Comparison of ENCODE assay signal across 10 cellular contexts in the genomic region with DNA sequence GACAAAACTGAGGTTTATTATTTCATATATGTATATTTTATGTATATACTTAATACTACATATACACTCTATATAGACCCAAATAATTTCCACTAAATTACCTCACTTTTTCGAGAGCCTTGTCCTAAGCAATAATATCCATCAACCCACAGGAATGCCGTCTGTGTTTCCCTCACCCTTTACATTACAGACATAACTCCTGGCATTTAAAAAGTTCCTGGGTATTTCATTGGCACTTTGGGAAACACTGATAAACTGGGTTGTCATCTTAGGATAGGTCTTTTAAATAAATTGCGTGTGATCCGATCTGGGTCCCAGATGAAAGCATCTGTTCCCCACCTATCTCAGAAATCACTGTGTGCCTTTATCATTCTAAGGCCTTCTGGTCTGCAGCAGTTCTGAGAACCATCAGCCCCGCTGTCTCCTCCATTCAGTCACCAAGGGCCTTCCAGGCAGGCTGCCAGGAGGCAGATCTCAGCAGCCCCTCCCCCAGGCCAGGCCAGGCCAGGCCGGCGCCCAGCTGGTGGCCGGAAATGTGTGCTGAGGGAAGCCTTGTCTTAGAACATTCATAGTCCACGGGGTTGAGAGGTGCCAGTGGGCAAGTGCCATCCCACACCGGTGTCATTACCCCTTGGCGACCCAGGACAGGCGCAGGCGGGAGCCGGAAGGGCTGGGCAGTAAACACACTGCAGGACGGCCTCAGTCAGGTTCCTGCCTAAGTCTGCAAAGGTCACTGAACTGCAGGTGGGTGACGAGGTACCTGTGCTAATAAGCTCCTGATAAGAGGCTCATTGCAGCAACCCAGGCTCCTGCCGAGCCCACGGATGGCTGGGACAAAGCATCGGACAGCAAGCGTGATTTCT. TPM values are rescaled to one million over a fixed set of nuclear protein-coding genes. Genes with fewer than 3 reads are reported as not detected.
DNase-seq lines count a peak whose midpoint lies in the region; ATAC-seq, FAIRE-seq and TF ChIP-seq lines count a peak whose summit lies in the region.
"Had no signal": no experiment of that assay in that cellular context is flagged by ENCODE, and none has a peak within 500 bp of the region (broad histone marks: within the 10 kb centered on the region; RNA-seq: fewer than 3 reads in every experiment).

No MANE protein-coding gene starts in this region.

- H3K27ac ChIP-seq in HUES6 (ENCODE audit: low read depth, low read length) (peak overlapping the region; percentile 75; the same call in 1 of the 2 replicates), kidney (ENCODE audit: low read depth in 2 of 2, low read length in 2 of 2) (no peak overlapping the region)

- DNase-seq in A172 (ENCODE audit: low spot score) (peak; percentile 84), amniotic epithelial cell (ENCODE audit: low read depth) (peak; percentile 64), kidney (peak; percentile 92), amniotic stem cell (lab: John Stamatoyannopoulos, UW) (no peak)
- no peak for DNase-seq in activated CD4-positive, alpha-beta T cell treated with anti-CD3 and anti-CD28 coated beads, Interleukin-2, amount 50 U/mL, for 4 hours
- DNase-seq: CD4-positive, CD25-positive, alpha-beta regulatory T cell had no signal

- no peak for TF ChIP-seq CTCF in kidney (IDR thresholded peaks at IDR 0.05; ENCODE audit: borderline replicate concordance, extremely low read depth, insufficient read depth)

- H3K4me3 ChIP-seq in HUES6 (ENCODE audit: low read depth, low read length) (peak overlapping the region; percentile 42), kidney (ENCODE audit: low read length in 2 of 2) (no peak overlapping the region)

- H3K9ac ChIP-seq in HUES6 (ENCODE audit: low read length) (peak overlapping the region; percentile 54), kidney (ENCODE audit: low read length in 2 of 2) (no peak overlapping the region)

- H3K27me3 ChIP-seq in HUES6 (ENCODE audit: control insufficient read depth, insufficient read depth, low read length): peaks cover 22% of the 10 kb centered on the region

- H3K9me3 ChIP-seq in HUES6 (ENCODE audit: control insufficient read depth, insufficient read depth, low read depth, low read length): no peaks in the 10 kb centered on the region
- H3K9me3 ChIP-seq in kidney (ENCODE audit: control insufficient read depth in 1 of 2, low read length in 2 of 2): no peaks in the 10 kb centered on the region

- intact Hi-C loops in kidney (cut with DNase I): no loop called here

- H3K4me1 ChIP-seq in HUES6 (ENCODE audit: control insufficient read depth, insufficient read depth, low read length) (peaks cover 41% of the 10 kb centered on the region), kidney (ENCODE audit: control insufficient read depth in 1 of 2, insufficient read depth in 1 of 2, low read depth in 1 of 2, low read length in 2 of 2) (peaks cover 0 to 3% of the 10 kb centered on the region in 2 donors)

- no peak for ATAC-seq in GM19324 (IDR thresholded peaks at IDR 0.05; ENCODE audit: low FRiP score, unreplicated experiment)
- ATAC-seq in HG03280 (IDR thresholded peaks at IDR 0.05; ENCODE audit: unreplicated experiment): no peak

- FAIRE-seq in kidney (lab: Jason Lieb, UNC): no peak
- FAIRE-seq: keratinocyte had no signal

- H3K36me3 ChIP-seq in HUES6 (ENCODE audit: control insufficient read depth, insufficient read depth, low read length) (peaks cover 16% of the 10 kb centered on the region), kidney (ENCODE audit: control insufficient read depth in 1 of 2, insufficient read depth in 2 of 2, low read length in 2 of 2) (no peaks in the 10 kb centered on the region)

RNA-seq across cellular contexts. Expression of a gene that starts 3.3 kb away (rescaled TPM):
- total RNA-seq in A172 (2014; rRNA removed; shearing (Covaris generic)): not detected in 2 replicates
- not detected for total RNA-seq in kidney
- not detected for polyA plus RNA-seq in kidney (ENCODE audit: insufficient read depth, low read depth, low replicate concordance)
- total RNA-seq: CD4-positive, CD25-positive, alpha-beta regulatory T cell had no signal
- polyA plus RNA-seq: CD4-positive, CD25-positive, alpha-beta regulatory T cell had no signal

RNA-seq across cellular contexts. Expression of a gene that starts 25.4 kb away (rescaled TPM):
- total RNA-seq in A172 (2014; rRNA removed; shearing (Covaris generic)): 16.0 and 25.6 TPM in 2 replicates
- 21.9 TPM for total RNA-seq in kidney
- 14.6 TPM for polyA plus RNA-seq in kidney (ENCODE audit: insufficient read depth, low read depth, low replicate concordance)

RNA-seq across cellular contexts. Expression of a gene that starts 59.6 kb away (rescaled TPM):
- total RNA-seq in A172 (2014; rRNA removed; shearing (Covaris generic)): 422 and 522 TPM in 2 replicates
- total RNA-seq in kidney: 142 TPM
- 37.6 TPM for polyA plus RNA-seq in kidney (ENCODE audit: insufficient read depth, low read depth, low replicate concordance)

Comparison
In these comparisons a context has a peak if more than half of its experiments do, and no peak if none do; other contexts are left out.
1. DNase-seq: peak in A172 (single experiment), amniotic epithelial cell (single experiment) and kidney (single experiment); none in activated CD4-positive, alpha-beta T cell treated with anti-CD3 and anti-CD28 coated beads, Interleukin-2, amount 50 U/mL, for 4 hours (0 of 2) and amniotic stem cell (single experiment).